2 cellular contexts compared by ENCODE assay signal in the genomic region with DNA sequence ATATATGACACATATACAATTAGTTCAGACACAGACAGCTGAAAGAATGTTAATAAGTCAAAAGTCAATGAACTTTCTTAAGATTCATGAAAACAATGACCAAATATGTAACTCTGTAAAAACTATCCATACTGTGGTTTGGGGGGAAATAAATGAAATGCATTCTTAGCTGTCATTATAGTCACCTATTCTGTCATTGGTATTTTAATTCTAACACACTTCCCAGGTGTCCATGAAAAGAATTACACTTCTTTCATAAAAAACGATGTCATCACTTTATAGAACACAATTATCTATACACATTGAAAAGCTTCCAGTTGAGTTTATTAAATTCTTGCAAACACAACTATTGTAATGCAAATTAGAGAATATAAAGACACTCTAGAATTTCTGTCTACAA.
TF ChIP-seq lines count a peak whose summit lies in the region.

No MANE protein-coding gene starts in this region.

TF ChIP-seq in GM23338, 12 proteins besides CTCF, POLR2A, EP300 and RAD21:
- no peak for TF ChIP-seq ZNF462 (CRISPR knock-in tag; IDR thresholded peaks at IDR 0.05)
- TF ChIP-seq STAT1 (IDR thresholded peaks at IDR 0.05; ENCODE audit: unreplicated experiment): no peak
- TF ChIP-seq NANOG (IDR thresholded peaks at IDR 0.05; ENCODE audit: borderline replicate concordance): no peak
- no peak for TF ChIP-seq EZH2 (IDR thresholded peaks at IDR 0.05; ENCODE audit: low read depth, unreplicated experiment)
TF ChIP-seq in GM23338: peak in this region for 0.

TF ChIP-seq in WTC11, 78 proteins besides CTCF, POLR2A, EP300 and RAD21 (continued from another document):
- TF ChIP-seq STAT6 (CRISPR knock-in tag; conservative IDR thresholded peaks at IDR 0.05; ENCODE audit: low read depth) (no peak), NFYB (CRISPR knock-in tag; conservative IDR thresholded peaks at IDR 0.05; ENCODE audit: low read depth) (no peak), NR2C2 (CRISPR knock-in tag; IDR thresholded peaks at IDR 0.05) (no peak), SOX15 (CRISPR knock-in tag; IDR thresholded peaks at IDR 0.05) (no peak), MXD4 (CRISPR knock-in tag; IDR thresholded peaks at IDR 0.05; ENCODE audit: borderline replicate concordance) (no peak)
